1 cellular context compared by ENCODE assay signal in genomic region chr2:64401501-64401880, GRCh38.
TF ChIP-seq lines count a peak whose summit lies in the region.

No MANE protein-coding gene starts in this region.

TF ChIP-seq in GM23338, 12 proteins besides CTCF, POLR2A, EP300 and RAD21 (continued from another document):
- TF ChIP-seq ZNF462 (CRISPR knock-in tag; IDR thresholded peaks at IDR 0.05) = no peak
- no peak for TF ChIP-seq NANOG (IDR thresholded peaks at IDR 0.05; ENCODE audit: borderline replicate concordance)
- TF ChIP-seq EZH2 (IDR thresholded peaks at IDR 0.05; ENCODE audit: low read depth, unreplicated experiment) = no peak
- TF ChIP-seq POLR2AphosphoS5 (IDR thresholded peaks at IDR 0.05; ENCODE audit: low read depth) = no peak
- TF ChIP-seq JUNB (IDR thresholded peaks at IDR 0.05; ENCODE audit: unreplicated experiment) = no peak
- TF ChIP-seq REST (IDR thresholded peaks at IDR 0.05; ENCODE audit: unreplicated experiment) = no peak
- TF ChIP-seq ZNF331 (CRISPR knock-in tag; IDR thresholded peaks at IDR 0.05; ENCODE audit: low read depth) = no peak
- no peak for TF ChIP-seq ZNF114 (CRISPR knock-in tag; IDR thresholded peaks at IDR 0.05)
- no peak for TF ChIP-seq EZH2phosphoT487 (IDR thresholded peaks at IDR 0.05; ENCODE audit: unreplicated experiment)
- TF ChIP-seq CREB1 (CRISPR knock-in tag; IDR thresholded peaks at IDR 0.05; ENCODE audit: low read depth) = no peak
TF ChIP-seq in GM23338: peak in this region for 0.
